In the genomic region with DNA sequence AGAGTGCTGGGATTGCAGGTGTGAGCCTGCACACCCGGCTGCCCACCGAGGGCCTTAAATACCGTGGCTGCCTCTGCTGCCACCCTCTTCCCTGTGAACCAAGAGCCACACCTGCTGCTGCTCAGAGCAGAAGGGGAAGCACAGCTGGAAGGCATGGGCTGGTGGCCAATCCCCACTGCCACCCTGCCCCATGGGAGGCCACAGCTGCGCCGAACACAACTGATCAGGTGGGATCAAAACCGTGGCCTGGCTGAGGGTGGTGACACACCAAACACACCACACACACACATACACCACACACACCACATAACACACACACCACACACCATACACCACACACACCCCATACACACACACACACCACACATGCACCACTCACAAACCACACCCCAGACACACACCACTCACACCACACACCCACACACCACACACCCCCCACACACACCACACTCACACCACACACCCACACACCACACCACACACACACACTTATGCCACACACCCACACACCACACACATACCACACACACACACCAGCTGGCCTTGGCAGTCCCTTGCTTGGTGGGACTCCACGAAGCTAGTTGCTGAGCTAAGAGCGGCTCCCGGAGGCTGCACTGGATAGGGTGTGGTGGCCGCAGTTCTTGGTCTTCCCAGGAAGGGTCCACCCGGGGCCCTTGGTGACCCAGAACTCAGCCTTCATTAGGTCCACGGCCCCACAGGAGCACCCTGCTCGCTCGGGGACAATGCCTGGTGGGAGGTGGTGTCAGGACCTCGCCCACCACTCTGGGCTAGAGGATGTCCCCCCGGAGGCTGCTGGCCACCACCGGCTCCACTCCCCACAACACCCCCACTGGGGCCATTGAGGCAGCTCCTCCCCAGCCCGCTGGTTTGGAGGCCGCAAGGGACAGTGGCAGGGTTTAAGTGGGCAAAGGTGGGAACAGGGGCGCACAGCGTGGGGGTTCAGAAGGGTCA, we compare ENCODE assay signal across 1 cellular context.
TF ChIP-seq lines count a peak whose summit lies in the region.

No MANE protein-coding gene starts in this region.

TF ChIP-seq in WTC11, 78 proteins besides CTCF, POLR2A, EP300 and RAD21 (continued from another document):
- TF ChIP-seq, protein P1, sequence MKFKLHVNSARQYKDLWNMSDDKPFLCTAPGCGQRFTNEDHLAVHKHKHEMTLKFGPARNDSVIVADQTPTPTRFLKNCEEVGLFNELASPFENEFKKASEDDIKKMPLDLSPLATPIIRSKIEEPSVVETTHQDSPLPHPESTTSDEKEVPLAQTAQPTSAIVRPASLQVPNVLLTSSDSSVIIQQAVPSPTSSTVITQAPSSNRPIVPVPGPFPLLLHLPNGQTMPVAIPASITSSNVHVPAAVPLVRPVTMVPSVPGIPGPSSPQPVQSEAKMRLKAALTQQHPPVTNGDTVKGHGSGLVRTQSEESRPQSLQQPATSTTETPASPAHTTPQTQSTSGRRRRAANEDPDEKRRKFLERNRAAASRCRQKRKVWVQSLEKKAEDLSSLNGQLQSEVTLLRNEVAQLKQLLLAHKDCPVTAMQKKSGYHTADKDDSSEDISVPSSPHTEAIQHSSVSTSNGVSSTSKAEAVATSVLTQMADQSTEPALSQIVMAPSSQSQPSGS (CRISPR knock-in tag; IDR thresholded peaks at IDR 0.05; ENCODE audit: borderline replicate concordance, low read depth): no peak
- TF ChIP-seq ZNF121 (CRISPR knock-in tag; IDR thresholded peaks at IDR 0.05) (no peak), MXD4 (CRISPR knock-in tag; IDR thresholded peaks at IDR 0.05; ENCODE audit: borderline replicate concordance) (no peak), ZNF416 (CRISPR knock-in tag; IDR thresholded peaks at IDR 0.05) (no peak), MYBL2 (CRISPR knock-in tag; IDR thresholded peaks at IDR 0.05) (no peak), ZNF232 (CRISPR knock-in tag; IDR thresholded peaks at IDR 0.05) (no peak), ZNF263 (CRISPR knock-in tag; IDR thresholded peaks at IDR 0.05; ENCODE audit: low read depth) (no peak), SMAD3 (CRISPR knock-in tag; IDR thresholded peaks at IDR 0.05; ENCODE audit: borderline replicate concordance) (no peak), ZNF138 (CRISPR knock-in tag; conservative IDR thresholded peaks at IDR 0.05) (no peak), SP1 (CRISPR knock-in tag; conservative IDR thresholded peaks at IDR 0.05) (no peak), GTF2I (CRISPR knock-in tag; conservative IDR thresholded peaks at IDR 0.05) (no peak)
- TF ChIP-seq, protein P2, sequence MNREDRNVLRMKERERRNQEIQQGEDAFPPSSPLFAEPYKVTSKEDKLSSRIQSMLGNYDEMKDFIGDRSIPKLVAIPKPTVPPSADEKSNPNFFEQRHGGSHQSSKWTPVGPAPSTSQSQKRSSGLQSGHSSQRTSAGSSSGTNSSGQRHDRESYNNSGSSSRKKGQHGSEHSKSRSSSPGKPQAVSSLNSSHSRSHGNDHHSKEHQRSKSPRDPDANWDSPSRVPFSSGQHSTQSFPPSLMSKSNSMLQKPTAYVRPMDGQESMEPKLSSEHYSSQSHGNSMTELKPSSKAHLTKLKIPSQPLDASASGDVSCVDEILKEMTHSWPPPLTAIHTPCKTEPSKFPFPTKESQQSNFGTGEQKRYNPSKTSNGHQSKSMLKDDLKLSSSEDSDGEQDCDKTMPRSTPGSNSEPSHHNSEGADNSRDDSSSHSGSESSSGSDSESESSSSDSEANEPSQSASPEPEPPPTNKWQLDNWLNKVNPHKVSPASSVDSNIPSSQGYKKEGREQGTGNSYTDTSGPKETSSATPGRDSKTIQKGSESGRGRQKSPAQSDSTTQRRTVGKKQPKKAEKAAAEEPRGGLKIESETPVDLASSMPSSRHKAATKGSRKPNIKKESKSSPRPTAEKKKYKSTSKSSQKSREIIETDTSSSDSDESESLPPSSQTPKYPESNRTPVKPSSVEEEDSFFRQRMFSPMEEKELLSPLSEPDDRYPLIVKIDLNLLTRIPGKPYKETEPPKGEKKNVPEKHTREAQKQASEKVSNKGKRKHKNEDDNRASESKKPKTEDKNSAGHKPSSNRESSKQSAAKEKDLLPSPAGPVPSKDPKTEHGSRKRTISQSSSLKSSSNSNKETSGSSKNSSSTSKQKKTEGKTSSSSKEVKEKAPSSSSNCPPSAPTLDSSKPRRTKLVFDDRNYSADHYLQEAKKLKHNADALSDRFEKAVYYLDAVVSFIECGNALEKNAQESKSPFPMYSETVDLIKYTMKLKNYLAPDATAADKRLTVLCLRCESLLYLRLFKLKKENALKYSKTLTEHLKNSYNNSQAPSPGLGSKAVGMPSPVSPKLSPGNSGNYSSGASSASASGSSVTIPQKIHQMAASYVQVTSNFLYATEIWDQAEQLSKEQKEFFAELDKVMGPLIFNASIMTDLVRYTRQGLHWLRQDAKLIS (CRISPR knock-in tag; IDR thresholded peaks at IDR 0.05; ENCODE audit: borderline replicate concordance): no peak
- TF ChIP-seq, protein P3, sequence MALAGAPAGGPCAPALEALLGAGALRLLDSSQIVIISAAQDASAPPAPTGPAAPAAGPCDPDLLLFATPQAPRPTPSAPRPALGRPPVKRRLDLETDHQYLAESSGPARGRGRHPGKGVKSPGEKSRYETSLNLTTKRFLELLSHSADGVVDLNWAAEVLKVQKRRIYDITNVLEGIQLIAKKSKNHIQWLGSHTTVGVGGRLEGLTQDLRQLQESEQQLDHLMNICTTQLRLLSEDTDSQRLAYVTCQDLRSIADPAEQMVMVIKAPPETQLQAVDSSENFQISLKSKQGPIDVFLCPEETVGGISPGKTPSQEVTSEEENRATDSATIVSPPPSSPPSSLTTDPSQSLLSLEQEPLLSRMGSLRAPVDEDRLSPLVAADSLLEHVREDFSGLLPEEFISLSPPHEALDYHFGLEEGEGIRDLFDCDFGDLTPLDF (CRISPR knock-in tag; IDR thresholded peaks at IDR 0.05): no peak
- TF ChIP-seq, protein P4, sequence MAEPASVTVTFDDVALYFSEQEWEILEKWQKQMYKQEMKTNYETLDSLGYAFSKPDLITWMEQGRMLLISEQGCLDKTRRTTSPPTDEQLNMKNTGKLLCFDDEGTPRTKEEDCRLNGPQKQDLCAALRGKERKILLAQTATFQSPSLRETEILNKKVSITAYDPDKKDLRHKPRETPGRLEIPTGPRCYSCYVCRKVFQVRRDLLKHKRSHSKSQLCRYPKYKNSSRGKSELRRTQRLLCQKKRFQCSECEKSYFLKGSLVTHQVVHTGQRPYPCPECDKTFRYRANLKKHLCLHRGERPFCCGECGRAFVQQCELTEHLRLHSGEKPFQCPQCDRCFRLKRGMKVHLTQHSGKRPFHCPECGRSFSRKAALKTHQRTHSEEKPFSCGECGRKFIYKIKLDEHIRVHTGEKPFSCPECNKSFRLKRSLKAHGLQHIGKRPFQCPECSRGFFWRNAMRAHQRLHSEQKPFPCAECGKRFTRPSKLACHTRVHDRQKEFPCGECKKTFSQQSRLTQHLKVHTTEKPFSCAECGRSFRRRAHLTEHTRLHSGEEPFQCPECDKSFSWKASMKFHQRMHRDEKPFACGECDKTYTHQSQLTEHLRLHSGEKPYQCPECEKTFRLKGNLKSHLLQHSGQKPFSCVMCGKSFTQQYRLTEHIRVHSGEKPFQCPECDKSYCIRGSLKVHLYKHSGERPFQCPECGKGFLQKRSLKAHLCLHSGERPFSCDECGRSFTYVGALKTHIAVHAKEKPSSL (CRISPR knock-in tag; conservative IDR thresholded peaks at IDR 0.05): no peak
- TF ChIP-seq, protein P5, sequence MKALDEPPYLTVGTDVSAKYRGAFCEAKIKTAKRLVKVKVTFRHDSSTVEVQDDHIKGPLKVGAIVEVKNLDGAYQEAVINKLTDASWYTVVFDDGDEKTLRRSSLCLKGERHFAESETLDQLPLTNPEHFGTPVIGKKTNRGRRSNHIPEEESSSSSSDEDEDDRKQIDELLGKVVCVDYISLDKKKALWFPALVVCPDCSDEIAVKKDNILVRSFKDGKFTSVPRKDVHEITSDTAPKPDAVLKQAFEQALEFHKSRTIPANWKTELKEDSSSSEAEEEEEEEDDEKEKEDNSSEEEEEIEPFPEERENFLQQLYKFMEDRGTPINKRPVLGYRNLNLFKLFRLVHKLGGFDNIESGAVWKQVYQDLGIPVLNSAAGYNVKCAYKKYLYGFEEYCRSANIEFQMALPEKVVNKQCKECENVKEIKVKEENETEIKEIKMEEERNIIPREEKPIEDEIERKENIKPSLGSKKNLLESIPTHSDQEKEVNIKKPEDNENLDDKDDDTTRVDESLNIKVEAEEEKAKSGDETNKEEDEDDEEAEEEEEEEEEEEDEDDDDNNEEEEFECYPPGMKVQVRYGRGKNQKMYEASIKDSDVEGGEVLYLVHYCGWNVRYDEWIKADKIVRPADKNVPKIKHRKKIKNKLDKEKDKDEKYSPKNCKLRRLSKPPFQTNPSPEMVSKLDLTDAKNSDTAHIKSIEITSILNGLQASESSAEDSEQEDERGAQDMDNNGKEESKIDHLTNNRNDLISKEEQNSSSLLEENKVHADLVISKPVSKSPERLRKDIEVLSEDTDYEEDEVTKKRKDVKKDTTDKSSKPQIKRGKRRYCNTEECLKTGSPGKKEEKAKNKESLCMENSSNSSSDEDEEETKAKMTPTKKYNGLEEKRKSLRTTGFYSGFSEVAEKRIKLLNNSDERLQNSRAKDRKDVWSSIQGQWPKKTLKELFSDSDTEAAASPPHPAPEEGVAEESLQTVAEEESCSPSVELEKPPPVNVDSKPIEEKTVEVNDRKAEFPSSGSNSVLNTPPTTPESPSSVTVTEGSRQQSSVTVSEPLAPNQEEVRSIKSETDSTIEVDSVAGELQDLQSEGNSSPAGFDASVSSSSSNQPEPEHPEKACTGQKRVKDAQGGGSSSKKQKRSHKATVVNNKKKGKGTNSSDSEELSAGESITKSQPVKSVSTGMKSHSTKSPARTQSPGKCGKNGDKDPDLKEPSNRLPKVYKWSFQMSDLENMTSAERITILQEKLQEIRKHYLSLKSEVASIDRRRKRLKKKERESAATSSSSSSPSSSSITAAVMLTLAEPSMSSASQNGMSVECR (CRISPR knock-in tag; IDR thresholded peaks at IDR 0.05; ENCODE audit: borderline replicate concordance): no peak
- TF ChIP-seq, protein P6, sequence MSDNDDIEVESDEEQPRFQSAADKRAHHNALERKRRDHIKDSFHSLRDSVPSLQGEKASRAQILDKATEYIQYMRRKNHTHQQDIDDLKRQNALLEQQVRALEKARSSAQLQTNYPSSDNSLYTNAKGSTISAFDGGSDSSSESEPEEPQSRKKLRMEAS (CRISPR knock-in tag; IDR thresholded peaks at IDR 0.05): no peak
- TF ChIP-seq, protein P7, sequence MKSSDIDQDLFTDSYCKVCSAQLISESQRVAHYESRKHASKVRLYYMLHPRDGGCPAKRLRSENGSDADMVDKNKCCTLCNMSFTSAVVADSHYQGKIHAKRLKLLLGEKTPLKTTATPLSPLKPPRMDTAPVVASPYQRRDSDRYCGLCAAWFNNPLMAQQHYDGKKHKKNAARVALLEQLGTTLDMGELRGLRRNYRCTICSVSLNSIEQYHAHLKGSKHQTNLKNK (CRISPR knock-in tag; IDR thresholded peaks at IDR 0.05): no peak
